In the genomic region with DNA sequence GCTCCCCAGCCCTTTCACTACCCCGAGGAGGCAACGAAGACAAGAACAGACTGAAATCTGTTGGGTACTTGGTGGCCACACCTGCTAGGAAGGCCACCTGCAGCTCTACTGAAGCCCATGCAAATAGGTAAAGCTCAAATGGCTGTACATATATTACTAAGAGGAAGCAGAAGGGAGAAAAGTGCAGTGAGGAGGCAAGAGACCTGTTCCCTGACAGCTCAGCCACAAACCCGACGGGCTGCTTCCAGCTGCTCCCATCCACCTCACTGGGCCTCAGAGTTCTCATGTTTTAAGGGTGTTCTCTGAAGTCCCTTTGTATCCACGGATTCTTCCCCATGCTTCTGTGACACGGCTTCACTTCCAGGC, we compare ENCODE assay signal across 8 cellular contexts. TPM values are rescaled to one million over a fixed set of nuclear protein-coding genes. Genes with fewer than 3 reads are reported as not detected.
DNase-seq lines count a peak whose midpoint lies in the region; ATAC-seq and TF ChIP-seq lines count a peak whose summit lies in the region.

No MANE protein-coding gene starts in this region.

- H3K36me3 Mint-ChIP-seq in osteocyte (ENCODE audit: unreplicated experiment) (peaks cover 31% of the 10 kb centered on the region), T-cell (peaks cover 14% of the 10 kb centered on the region)

- no peak overlapping the region for H3K4me3 ChIP-seq in brain microvascular endothelial cell (ENCODE audit: low read depth, low read length)

- TF ChIP-seq CTCF in 22Rv1 (IDR thresholded peaks at IDR 0.05) (no peak), brain microvascular endothelial cell (IDR thresholded peaks at IDR 0.05; ENCODE audit: low read depth, low read length, missing control alignments) (no peak), osteocyte (IDR thresholded peaks at IDR 0.05) (no peak)

- H3K4me3 Mint-ChIP-seq in osteocyte (ENCODE audit: unreplicated experiment) (peak overlapping the region; percentile 50), T-cell (no peak overlapping the region)

- H3K4me1 Mint-ChIP-seq in osteocyte (ENCODE audit: unreplicated experiment) (peaks cover 98% of the 10 kb centered on the region), T-cell (peaks cover 28 to 52% (median 35%) of the 10 kb centered on the region in 3 donors)

- peak; percentile 97 for ATAC-seq in GM19395 (IDR thresholded peaks at IDR 0.05; ENCODE audit: unreplicated experiment)
- peak; percentile 93 for ATAC-seq in HG03432 (IDR thresholded peaks at IDR 0.05; ENCODE audit: unreplicated experiment)
- ATAC-seq in T-cell (replicated peaks in 1 of 4) = no peak

- peaks cover 7% of the 10 kb centered on the region for H3K36me3 ChIP-seq in brain microvascular endothelial cell (replicated peaks)

- in situ Hi-C loops in brain microvascular endothelial cell (cut with HindIII; ENCODE audit: low pct_ligation_motif_present, low sequenced_read_pairs) = no loop called here

- no peaks in the 10 kb centered on the region for H3K27me3 ChIP-seq in brain microvascular endothelial cell (replicated peaks)

- POLR2A ChIA-PET in T-cell (lab: Charles Lee) = no interaction called here

- H3K27ac Mint-ChIP-seq in osteocyte (ENCODE audit: unreplicated experiment) = peak overlapping the region; percentile 97
- H3K27ac Mint-ChIP-seq in T-cell = no peak overlapping the region

- no peaks in the 10 kb centered on the region for H3K9me3 Mint-ChIP-seq in osteocyte (ENCODE audit: unreplicated experiment)
- H3K9me3 Mint-ChIP-seq in T-cell = no peaks in the 10 kb centered on the region

- DNase-seq in brain microvascular endothelial cell = no peak
- DNase-seq in osteocyte (ENCODE audit: extremely low spot score, unreplicated experiment) = no peak
- no peak for DNase-seq in T-cell
- DNase-seq in OCI-M1 (lab: John Stamatoyannopoulos, UW) = no peak
- DNase-seq in activated CD4-positive, alpha-beta T cell treated with anti-CD3 and anti-CD28 coated beads, Interleukin-2, amount 50 U/mL, for 4 hours = no peak

- H3K27me3 Mint-ChIP-seq in osteocyte (ENCODE audit: unreplicated experiment) (no peaks in the 10 kb centered on the region), T-cell (no peaks in the 10 kb centered on the region)

- CTCF ChIA-PET in T-cell (lab: Charles Lee) = interaction anchor here (0.5 kb wide), 2 partner anchors 98 to 111 kb away, joined by 3 read pairs; no protein-coding TSS in a partner anchor

- H3K27ac ChIP-seq in 22Rv1 (peak overlapping the region; percentile 23; the same call in 1 of the 2 replicates), brain microvascular endothelial cell (peak overlapping the region; percentile 80)

RNA-seq across cellular contexts. Expression of a gene that starts 24.6 kb away (rescaled TPM):
- total RNA-seq in osteocyte = 320 and 339 TPM in 2 replicates
- total RNA-seq in T-cell = 10 to 100 TPM in 1 of 5 donors, 1 to 10 TPM in 4; 8.8 to 12.1 (median 9.3) TPM

Comparison
In these comparisons a context has a peak if more than half of its experiments do, and no peak if none do; other contexts are left out.
1. ATAC-seq: peak in GM19395 (single experiment) and HG03432 (single experiment); none in T-cell (0 of 4).
2. RNA of a gene that starts 24.6 kb away (total RNA-seq): 320 to 339 TPM in osteocyte; 8.8 to 12.1 TPM in T-cell; every median in the first group is over 10 times any median in the second.